In genomic region chr21:39388038-39388810, GRCh38 we compare ENCODE assay signal across 8 cellular contexts. TPM values are rescaled to one million over a fixed set of nuclear protein-coding genes. Genes with fewer than 3 reads are reported as not detected.
DNase-seq lines count a peak whose midpoint lies in the region; ATAC-seq and TF ChIP-seq lines count a peak whose summit lies in the region.

No MANE protein-coding gene starts in this region.

- peak overlapping the region; percentile 90 for H3K4me3 Mint-ChIP-seq in CD4-positive, alpha-beta T cell
- H3K4me3 Mint-ChIP-seq in activated CD8-positive, alpha-beta T cell treated with anti-CD3 and anti-CD28 coated beads for 36 hours, result peak overlapping the region; percentile 77

- no peaks in the 10 kb centered on the region for H3K9me3 ChIP-seq in CD4-positive, alpha-beta T cell (ENCODE audit: control insufficient read depth, low read length)

- no peaks in the 10 kb centered on the region for H3K27me3 ChIP-seq in CD4-positive, alpha-beta T cell (ENCODE audit: control insufficient read depth, insufficient read depth, low read length)

- H3K27me3 Mint-ChIP-seq in CD4-positive, alpha-beta T cell, result no peaks in the 10 kb centered on the region
- H3K27me3 Mint-ChIP-seq in activated CD8-positive, alpha-beta T cell treated with anti-CD3 and anti-CD28 coated beads for 36 hours, result no peaks in the 10 kb centered on the region

- no peaks in the 10 kb centered on the region for H3K9me3 Mint-ChIP-seq in CD4-positive, alpha-beta T cell
- H3K9me3 Mint-ChIP-seq in activated CD8-positive, alpha-beta T cell treated with anti-CD3 and anti-CD28 coated beads for 36 hours, result no peaks in the 10 kb centered on the region

- peak; percentile 80 to 93 (median 84) for DNase-seq in CD4-positive, alpha-beta T cell
- DNase-seq in NCI-H82 treated with DMSO at 0.1 percent for 48 hours (lab: John Stamatoyannopoulos, UW; ENCODE audit: unreplicated experiment) (peak; percentile 62), medulla oblongata (ENCODE audit: extremely low spot score) (peak; percentile 91)
- DNase-seq in activated CD8-positive, alpha-beta T cell treated with anti-CD3 and anti-CD28 coated beads for 36 hours, result peak; percentile 93
- DNase-seq in effector CD8-positive, alpha-beta T cell (lab: John Stamatoyannopoulos, UW), result peak; percentile 82
- peak; percentile 75 to 88 (median 82) for DNase-seq in stimulated activated CD4-positive, alpha-beta T cell treated with anti-CD3 and anti-CD28 coated beads, TNF-alpha, amount 100 ng/mL, for 4 hours (ENCODE audit: low read depth in 3 of 3)

- intact Hi-C loops in CD4-positive, alpha-beta T cell (cut with DNase I, micrococcal nuclease), result loop anchor here (1.0 to 10.0 kb wide), 9 partner anchors 15 to 881 kb away; partner anchors contain the start of genes BRWD1 (in 2 of the 2), HMGN1 (in 2 of the 2), PSMG1 (in 2 of the 2) and ETS2 (in 1 of the 2)
- intact Hi-C loops in activated CD8-positive, alpha-beta T cell treated with anti-CD3 and anti-CD28 coated beads for 36 hours (cut with micrococcal nuclease), result loop anchor here (5.0 to 10.0 kb wide), 3 partner anchors 41 to 203 kb away; partner anchors contain the start of genes BRWD1, HMGN1 and PSMG1

- POLR2A ChIA-PET in CD4-positive, alpha-beta T cell (lab: Charles Lee), result interaction anchor here (1.0 to 4.3 kb wide), 5 partner anchors 40 to 205 kb away, joined by 3 to 65 read pairs (median 10); partner anchors contain the start of genes BRWD1, HMGN1 and PSMG1
- POLR2A ChIA-PET in activated CD8-positive, alpha-beta T cell treated with anti-CD3 and anti-CD28 coated beads for 36 hours (lab: Charles Lee), result interaction anchor here (0.8 to 4.3 kb wide), 4 partner anchors 39 to 292 kb away, joined by 3 to 31 read pairs (median 6); partner anchors contain the start of genes BRWD1, HMGN1 and PSMG1

- ATAC-seq in CD4-positive, alpha-beta T cell (ENCODE audit: poor library complexity), result peak; percentile 78
- ATAC-seq in GM19452 (IDR thresholded peaks at IDR 0.05; ENCODE audit: unreplicated experiment) (peak; percentile 72), HG03565 (IDR thresholded peaks at IDR 0.05; ENCODE audit: unreplicated experiment) (peak; percentile 79)
- ATAC-seq in activated CD8-positive, alpha-beta T cell treated with anti-CD3 and anti-CD28 coated beads for 36 hours, result peak; percentile 75

- H3K27ac ChIP-seq in CD4-positive, alpha-beta T cell (ENCODE audit: low read depth, low read length), result no peak overlapping the region

- CTCF ChIA-PET in CD4-positive, alpha-beta T cell (lab: Charles Lee), result interaction anchor here (0.8 to 1.5 kb wide), 8 partner anchors 15 to 211 kb away, joined by 3 to 11 read pairs (median 4); partner anchors contain the start of gene BRWD1
- CTCF ChIA-PET in activated CD8-positive, alpha-beta T cell treated with anti-CD3 and anti-CD28 coated beads for 36 hours (lab: Charles Lee), result interaction anchor here (0.7 to 1.8 kb wide), 11 partner anchors 9 to 205 kb away, joined by 3 to 7 read pairs (median 4); partner anchors contain the start of genes BRWD1 and PSMG1

- peak; percentile 96 for TF ChIP-seq CTCF in CD4-positive, alpha-beta T cell (IDR thresholded peaks at IDR 0.05)
- peak; percentile 98 for TF ChIP-seq CTCF in activated CD8-positive, alpha-beta T cell treated with anti-CD3 and anti-CD28 coated beads for 36 hours (IDR thresholded peaks at IDR 0.05)

- peaks cover 39% of the 10 kb centered on the region for H3K36me3 Mint-ChIP-seq in CD4-positive, alpha-beta T cell (ENCODE audit: low read depth)
- H3K36me3 Mint-ChIP-seq in activated CD8-positive, alpha-beta T cell treated with anti-CD3 and anti-CD28 coated beads for 36 hours (ENCODE audit: low read depth), result peaks cover 9% of the 10 kb centered on the region

- H3K27ac Mint-ChIP-seq in CD4-positive, alpha-beta T cell, result peak overlapping the region; percentile 85
- H3K27ac Mint-ChIP-seq in activated CD8-positive, alpha-beta T cell treated with anti-CD3 and anti-CD28 coated beads for 36 hours, result peak overlapping the region; percentile 92

- peaks cover 36% of the 10 kb centered on the region for H3K4me1 Mint-ChIP-seq in CD4-positive, alpha-beta T cell (ENCODE audit: low read depth)
- peaks cover 34% of the 10 kb centered on the region for H3K4me1 Mint-ChIP-seq in activated CD8-positive, alpha-beta T cell treated with anti-CD3 and anti-CD28 coated beads for 36 hours (ENCODE audit: low read depth)

RNA-seq across cellular contexts. Expression of gene HMGN1, which starts 39.3 kb away (rescaled TPM):
- total RNA-seq in CD4-positive, alpha-beta T cell, result 100 to 1,000 TPM; 256 to 262 TPM
- total RNA-seq in activated CD8-positive, alpha-beta T cell treated with anti-CD3 and anti-CD28 coated beads for 36 hours, result 100 to 1,000 TPM; 415 to 416 TPM

RNA-seq across cellular contexts. Expression of gene LCA5L, which starts 57.4 kb away (rescaled TPM):
- total RNA-seq in CD4-positive, alpha-beta T cell, result under 1 TPM in 1 of 2 experiments, not detected in 1; 0.17 TPM
- under 1 TPM in 1 of 2 experiments, not detected in 1; 0.36 TPM for total RNA-seq in activated CD8-positive, alpha-beta T cell treated with anti-CD3 and anti-CD28 coated beads for 36 hours
